Comparison of ENCODE assay signal across 14 cellular contexts in the genomic region with DNA sequence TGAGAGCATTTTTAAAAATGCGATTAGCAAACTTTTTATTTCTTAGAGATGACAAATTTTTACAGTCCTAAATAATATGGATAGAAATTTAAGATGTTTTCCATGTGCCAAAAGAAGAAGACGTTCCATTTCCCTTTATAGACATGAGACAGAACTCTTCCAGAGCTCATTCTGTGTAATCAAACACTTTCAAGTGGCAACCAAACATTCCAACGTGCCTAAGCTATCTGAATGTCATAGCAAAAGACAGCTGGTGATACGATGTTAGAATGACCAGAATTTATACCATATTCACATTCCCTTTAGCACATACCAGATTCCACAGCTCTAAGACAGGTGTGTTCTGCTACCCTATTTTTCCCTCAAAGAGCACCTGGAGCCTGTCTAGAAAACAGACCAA.
"Had no signal": no experiment of that assay in that cellular context is flagged by ENCODE, and none has a peak within 500 bp of the region (broad histone marks: within the 10 kb centered on the region; RNA-seq: fewer than 3 reads in every experiment).

No MANE protein-coding gene starts in this region.

- H3K4me1 ChIP-seq: esophagus muscularis mucosa, gastroesophageal sphincter, left lung, pancreas had no signal

- DNase-seq: effector memory CD4-positive, alpha-beta T cell; glutamatergic neuron; immature natural killer cell; left lung; mucosa of descending colon; occipital lobe; pancreas; small intestine; stimulated activated CD4-positive, alpha-beta T cell treated with anti-CD3 and anti-CD28 coated beads, Interleukin-12 subunit alpha, Interleukin-12 subunit beta, amount 100 ng/mL, for 4 hours; stimulated activated naive CD4-positive, alpha-beta T cell had no signal

- H3K4me3 ChIP-seq: esophagus muscularis mucosa, gastroesophageal sphincter, left lung, mucosa of descending colon, pancreas had no signal

- H3K36me3 ChIP-seq: esophagus muscularis mucosa, gastroesophageal sphincter, left lung, pancreas had no signal

- H3K27me3 ChIP-seq: esophagus muscularis mucosa, gastroesophageal sphincter, left lung, pancreas had no signal

- ATAC-seq: gastroesophageal sphincter; left lung; mucosa of descending colon; natural killer cell treated with Interleukin-12 subunit alpha and Interleukin-12 subunit beta and Interleukin-15 and Interleukin-18, amount 100 ng/mL, for 72 hours; pancreas; sciatic nerve had no signal

- H3K9me3 ChIP-seq: esophagus muscularis mucosa, gastroesophageal sphincter, left lung, mucosa of descending colon, pancreas had no signal

- H3K27ac ChIP-seq: esophagus muscularis mucosa, gastroesophageal sphincter, left lung, pancreas had no signal
